In the genomic region with DNA sequence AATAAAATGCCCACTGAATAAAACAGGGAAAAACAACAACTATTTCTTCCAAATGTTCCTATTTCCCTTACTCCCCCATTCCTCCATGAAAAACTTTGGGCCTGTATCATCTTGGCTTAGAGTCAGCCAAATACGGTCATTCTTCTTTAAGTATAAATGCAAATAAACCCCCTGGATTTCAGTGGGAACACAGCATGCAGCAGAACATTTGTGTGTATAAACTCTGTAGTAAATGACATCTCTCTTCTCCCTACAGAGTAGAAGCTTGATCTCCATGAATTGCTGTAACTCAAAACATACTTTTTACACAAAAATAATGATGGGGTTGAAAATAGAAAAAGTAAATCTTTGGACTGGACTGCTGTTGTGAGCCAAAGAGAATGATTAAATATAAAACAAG, we compare ENCODE assay signal across 22 cellular contexts. TPM values are rescaled to one million over a fixed set of nuclear protein-coding genes. Genes with fewer than 3 reads are reported as not detected.
DNase-seq lines count a peak whose midpoint lies in the region; ATAC-seq and TF ChIP-seq lines count a peak whose summit lies in the region.
"Had no signal": no experiment of that assay in that cellular context is flagged by ENCODE, and none has a peak within 500 bp of the region (broad histone marks: within the 10 kb centered on the region; RNA-seq: fewer than 3 reads in every experiment).

No MANE protein-coding gene starts in this region.

- H3K9me3 Mint-ChIP-seq in CD4-positive, CD25-positive, alpha-beta regulatory T cell, result peaks cover 0 to 2% (median 0%) of the 10 kb centered on the region in 7 donors
- H3K9me3 Mint-ChIP-seq: activated naive CD4-positive, alpha-beta T cell treated with anti-CD3 and anti-CD28 coated beads, Interleukin-2, amount 50 U/mL, for 24 hours; activated T-cell treated with anti-CD3 and anti-CD28 coated beads, Interleukin-2, amount 50 U/mL, for 24 hours; CD8-positive, alpha-beta T cell; central memory CD8-positive, alpha-beta T cell; endodermal cell; naive B cell had no signal

- no peak for TF ChIP-seq CTCF in ovary (IDR thresholded peaks at IDR 0.05)

- no peak overlapping the region for H3K9ac ChIP-seq in SK-N-MC (ENCODE audit: insufficient read length)

- peaks cover 34% of the 10 kb centered on the region for H3K4me1 ChIP-seq in CD4-positive, CD25-positive, alpha-beta regulatory T cell (ENCODE audit: control insufficient read depth, insufficient read depth, low read length, poor library complexity, severe bottlenecking)
- peaks cover 18% of the 10 kb centered on the region for H3K4me1 ChIP-seq in ovary (ENCODE audit: insufficient read depth)
- H3K4me1 ChIP-seq: gastrocnemius medialis had no signal

- no peaks in the 10 kb centered on the region for H3K27me3 ChIP-seq in CD4-positive, CD25-positive, alpha-beta regulatory T cell (ENCODE audit: control insufficient read depth, insufficient read depth, low read length)
- H3K27me3 ChIP-seq in ovary, result no peaks in the 10 kb centered on the region
- H3K27me3 ChIP-seq: gastrocnemius medialis, upper lobe of left lung had no signal

- no peak overlapping the region for H3K4me3 Mint-ChIP-seq in CD4-positive, CD25-positive, alpha-beta regulatory T cell
- H3K4me3 Mint-ChIP-seq: activated naive CD4-positive, alpha-beta T cell treated with anti-CD3 and anti-CD28 coated beads, Interleukin-2, amount 50 U/mL, for 24 hours; activated T-cell treated with anti-CD3 and anti-CD28 coated beads, Interleukin-2, amount 50 U/mL, for 24 hours; CD8-positive, alpha-beta T cell; central memory CD8-positive, alpha-beta T cell; endodermal cell; naive B cell had no signal

- no peak overlapping the region for H3K27ac ChIP-seq in CD4-positive, CD25-positive, alpha-beta regulatory T cell (ENCODE audit: insufficient read depth, low read length, poor library complexity, severe bottlenecking)
- H3K27ac ChIP-seq in SK-N-MC, result 0 out of 2 replicates have a peak overlapping the region, but pooled peaks have one; percentile 27
- peak overlapping the region; percentile 90 for H3K27ac ChIP-seq in epithelial cell of prostate
- peak overlapping the region in 1 of 2 donors; percentile 72 for H3K27ac ChIP-seq in ovary
- H3K27ac ChIP-seq: gastrocnemius medialis, upper lobe of left lung had no signal

- 5 to 9% (median 7%) methylated on average over 1 of the region's 1 CpG for WGBS in ovary, 3 donors

- H3K4me1 Mint-ChIP-seq in CD4-positive, CD25-positive, alpha-beta regulatory T cell, result peaks cover 34 to 96% (median 84%) of the 10 kb centered on the region in 4 donors

- intact Hi-C loops in ovary (cut with DNase I), result no loop called here

- no peak overlapping the region for H3K4me3 ChIP-seq in CD4-positive, CD25-positive, alpha-beta regulatory T cell (ENCODE audit: low read depth, low read length)
- H3K4me3 ChIP-seq in SK-N-MC (no peak overlapping the region), ovary (peak overlapping the region; percentile 2)
- H3K4me3 ChIP-seq: gastrocnemius medialis, upper lobe of left lung had no signal

- H3K36me3 ChIP-seq in CD4-positive, CD25-positive, alpha-beta regulatory T cell (ENCODE audit: control insufficient read depth, insufficient read depth, low read length), result no peaks in the 10 kb centered on the region
- no peaks in the 10 kb centered on the region for H3K36me3 ChIP-seq in SK-N-MC (ENCODE audit: insufficient read depth, low read length)
- H3K36me3 ChIP-seq in ovary, result no peaks in the 10 kb centered on the region
- H3K36me3 ChIP-seq: gastrocnemius medialis, upper lobe of left lung had no signal

- no peaks in the 10 kb centered on the region for H3K27me3 Mint-ChIP-seq in CD4-positive, CD25-positive, alpha-beta regulatory T cell
- H3K27me3 Mint-ChIP-seq: activated naive CD4-positive, alpha-beta T cell treated with anti-CD3 and anti-CD28 coated beads, Interleukin-2, amount 50 U/mL, for 24 hours; activated T-cell treated with anti-CD3 and anti-CD28 coated beads, Interleukin-2, amount 50 U/mL, for 24 hours; central memory CD8-positive, alpha-beta T cell had no signal

- DNase-seq in CD4-positive, CD25-positive, alpha-beta regulatory T cell, result no peak
- DNase-seq in SK-N-MC (ENCODE audit: low read depth, low spot score), result no peak
- no peak for DNase-seq in epithelial cell of prostate (ENCODE audit: low read depth, low spot score)
- no peak for DNase-seq in ovary
- no peak for DNase-seq in kidney tubule cell (ENCODE audit: low spot score)
- DNase-seq in NCI-H1436 (lab: John Stamatoyannopoulos, UW), result no peak
- no peak for DNase-seq in superior temporal gyrus (ENCODE audit: extremely low spot score)
- DNase-seq: activated CD4-positive, alpha-beta T cell treated with anti-CD3 and anti-CD28 coated beads, Interleukin-2, amount 50 U/mL, for 48 hours; activated T-cell treated with anti-CD3 and anti-CD28 coated beads, Interleukin-2, amount 50 U/mL, for 24 hours; CD8-positive, alpha-beta T cell; endodermal cell; gastrocnemius medialis; naive B cell; NCI-H1436 treated with DMSO at 0.1 percent for 48 hours; NCI-H2227 treated with DMSO at 0.1 percent for 48 hours; NK-92 treated with Interleukin-12 subunit alpha and Interleukin-12 subunit beta, amount 100 ng/mL, for 24 hours; stimulated activated naive CD4-positive, alpha-beta T cell; T-helper 1 cell; upper lobe of left lung had no signal

- no peaks in the 10 kb centered on the region for H3K9me3 ChIP-seq in CD4-positive, CD25-positive, alpha-beta regulatory T cell (ENCODE audit: control insufficient read depth in 2 of 2, low read length in 2 of 2)
- H3K9me3 ChIP-seq in SK-N-MC (ENCODE audit: low read depth, low read length) (no peaks in the 10 kb centered on the region), ovary (no peaks in the 10 kb centered on the region)
- H3K9me3 ChIP-seq: gastrocnemius medialis, upper lobe of left lung had no signal

- no peak for ATAC-seq in CD4-positive, CD25-positive, alpha-beta regulatory T cell (ENCODE audit: low read depth in 2 of 2)
- no peak for ATAC-seq in HG02642 (IDR thresholded peaks at IDR 0.05; ENCODE audit: poor library complexity, unreplicated experiment)
- ATAC-seq: CD8-positive, alpha-beta T cell; gastrocnemius medialis had no signal

- peak overlapping the region in 2 of 3 donors; percentile 3 to 86 for H3K27ac Mint-ChIP-seq in CD4-positive, CD25-positive, alpha-beta regulatory T cell
- H3K27ac Mint-ChIP-seq: activated T-cell treated with anti-CD3 and anti-CD28 coated beads, Interleukin-2, amount 50 U/mL, for 24 hours; CD8-positive, alpha-beta T cell; endodermal cell had no signal

- TF ChIP-seq POLR2A in ovary (IDR thresholded peaks at IDR 0.05), result no peak

- no peak for TF ChIP-seq EP300 in ovary (IDR thresholded peaks at IDR 0.05)

- peaks cover under 1% of the 10 kb centered on the region for H3K36me3 Mint-ChIP-seq in CD4-positive, CD25-positive, alpha-beta regulatory T cell
- H3K36me3 Mint-ChIP-seq: CD8-positive, alpha-beta T cell; naive B cell had no signal

RNA-seq across cellular contexts. Expression of a gene that starts 30.9 kb away (rescaled TPM):
- total RNA-seq in CD4-positive, CD25-positive, alpha-beta regulatory T cell, result 21.2 TPM
- 10 to 100 TPM; 38.8 to 52.7 (median 43.9) TPM for polyA plus RNA-seq in CD4-positive, CD25-positive, alpha-beta regulatory T cell
- 10 to 100 TPM; 34.0 to 69.5 (median 48.2) TPM for total RNA-seq in ovary
- 10 to 100 TPM; 38.3 to 67.2 TPM for polyA plus RNA-seq in ovary
